Comparison of ENCODE assay signal across 1 cellular context in genomic region chr6:125759959-125760457, GRCh38.
A peak's percentile ranks its signal among the peaks of the same experiment; 100 is the strongest.
TF ChIP-seq lines count a peak whose summit lies in the region.

No MANE protein-coding gene starts in this region.

TF ChIP-seq in HEK293, 187 proteins besides CTCF, POLR2A, EP300 and RAD21:
- peak; percentile 67 for TF ChIP-seq PRDM10 (tag by site-specific recombination; IDR thresholded peaks at IDR 0.05)
- TF ChIP-seq ZNF335 (tag by site-specific recombination; conservative IDR thresholded peaks at IDR 0.05), result no peak
- TF ChIP-seq ZIC2 (tag by site-specific recombination; IDR thresholded peaks at IDR 0.05), result no peak
- TF ChIP-seq ZNF350 (tag by site-specific recombination; IDR thresholded peaks at IDR 0.05), result no peak
- no peak for TF ChIP-seq SALL2 (tag by site-specific recombination; IDR thresholded peaks at IDR 0.05; ENCODE audit: borderline replicate concordance)
